Comparison of ENCODE assay signal across 8 cellular contexts in genomic region chr22:24259459-24259858, GRCh38. TPM values are rescaled to one million over a fixed set of nuclear protein-coding genes. Genes with fewer than 3 reads are reported as not detected.
A peak's percentile ranks its signal among the peaks of the same experiment; 100 is the strongest.
DNase-seq lines count a peak whose midpoint lies in the region; ATAC-seq and TF ChIP-seq lines count a peak whose summit lies in the region.
"Not testable (repeated sequence)": the region's sequence is repeated elsewhere in the genome, so short reads cannot be mapped to it uniquely, and the experiment has no call there.

No MANE protein-coding gene starts in this region.

- H3K27me3 ChIP-seq in dorsolateral prefrontal cortex; spleen (replicated peaks in 1 of 7): not testable (repeated sequence)

- DNase-seq in NCI-H1694 (lab: John Stamatoyannopoulos, UW) (peak; percentile 40), SK-MEL-5 (ENCODE audit: low read depth, low spot score) (peak; percentile 76), activated T-cell treated with anti-CD3 and anti-CD28 coated beads for 24 hours (ENCODE audit: low read depth) (peak; percentile 52), dorsolateral prefrontal cortex (peak in 5 of 10 donors; percentile 56 to 76 (median 73)), left colon (peak; percentile 67 to 74), spleen (peak; percentile 88), ureter (ENCODE audit: low spot score) (peak; percentile 79)

- TF ChIP-seq CTCF in GM12872 (IDR thresholded peaks at IDR 0.05; ENCODE audit: insufficient read depth, low read depth, low read length) = peak; percentile 40; the same call in 2 of the 3 replicates
- TF ChIP-seq CTCF in dorsolateral prefrontal cortex (IDR thresholded peaks at IDR 0.05 in 54 of 56, conservative IDR thresholded peaks at IDR 0.05 in 2 of 56; ENCODE audit: low read depth in 1 of 56, partially characterized antibody in 56 of 56) = peak in 39 of 56 donors; percentile 13 to 64 (median 35)
- peak in 9 of 11 experiments; percentile 12 to 69 (median 42) for TF ChIP-seq CTCF in spleen (IDR thresholded peaks at IDR 0.05 in 8 of 11, conservative IDR thresholded peaks at IDR 0.05 in 3 of 11)

- not testable (repeated sequence) for H3K36me3 ChIP-seq in spleen

- H3K27ac ChIP-seq in dorsolateral prefrontal cortex = not testable (repeated sequence)
- peak overlapping the region in 4 of 8 donors; percentile 23 to 52 (median 45) for H3K27ac ChIP-seq in spleen

- H3K4me1 ChIP-seq in spleen = not testable (repeated sequence)

- TF ChIP-seq POLR2A in spleen (IDR thresholded peaks at IDR 0.05) = not testable (repeated sequence)

- ATAC-seq in left colon = peak; percentile 54

- WGBS in spleen, 5 donors = 0 to 8% (median 0%) methylated on average over 4 to 9 of the region's 10 CpGs; no CpG with 5 or more reads in 1 of the 5 donors

- not testable (repeated sequence) for H3K9me3 ChIP-seq in spleen

- intact Hi-C loops in dorsolateral prefrontal cortex (cut with DNase I); left colon (cut with DNase I, micrococcal nuclease); spleen (cut with DNase I; ENCODE audit: low total_unique reads): not testable (repeated sequence)

- H3K4me3 ChIP-seq in dorsolateral prefrontal cortex, spleen: not testable (repeated sequence)

- in situ Hi-C loops in SK-MEL-5 (cut with HindIII; ENCODE audit: low pct_unique_long_range_greater_than_20kb, low sequenced_read_pairs) = not testable (repeated sequence)

RNA-seq across cellular contexts. Expression of gene SPECC1L, which starts 11.2 kb away (rescaled TPM):
- total RNA-seq in SK-MEL-5 (2014; rRNA removed; shearing (Covaris generic)) = 37.8 and 38.0 TPM in 2 replicates
- 29.8 and 38.0 TPM in 2 replicates for polyA plus RNA-seq in SK-MEL-5 (2015; cell fraction: cytosol; rRNA removed)
- polyA plus RNA-seq in SK-MEL-5 (2015; cell fraction: nucleus; rRNA removed) = 17.8 and 24.9 TPM in 2 replicates
- 100 to 1,000 TPM in 29 of 120 experiments, 10 to 100 TPM in 91; 59.5 to 136 (median 91.9) TPM for total RNA-seq in dorsolateral prefrontal cortex
- 10 to 100 TPM; 86.3 to 87.5 TPM for total RNA-seq in left colon
- 10 to 100 TPM; 37.6 to 65.4 (median 53.9) TPM for total RNA-seq in spleen
- polyA plus RNA-seq in spleen = 10 to 100 TPM in 1 of 3 donors, 1 to 10 TPM in 2; 5.0 to 14.1 (median 6.0) TPM
- total RNA-seq in ureter = 92.9 TPM

RNA-seq across cellular contexts. Expression of gene GGT5, which starts 14.6 kb away (rescaled TPM):
- total RNA-seq in SK-MEL-5 (2014; rRNA removed; shearing (Covaris generic)) = 0.13 TPM in 1 of 2 replicates, not detected in the other
- polyA plus RNA-seq in SK-MEL-5 (2015; cell fraction: cytosol; rRNA removed) = 0.05 TPM in 1 of 2 replicates, not detected in the other
- not detected in 2 replicates for polyA plus RNA-seq in SK-MEL-5 (2015; cell fraction: nucleus; rRNA removed)
- 10 to 100 TPM in 113 of 120 experiments, 1 to 10 TPM in 7; 5.9 to 50.2 (median 18.8) TPM for total RNA-seq in dorsolateral prefrontal cortex
- 1 to 10 TPM; 3.7 to 6.7 TPM for total RNA-seq in left colon
- 10 to 100 TPM in 6 of 7 donors, 1 to 10 TPM in 1; 9.5 to 47.2 (median 28.9) TPM for total RNA-seq in spleen
- polyA plus RNA-seq in spleen = 10 to 100 TPM; 24.5 to 36.4 (median 32.6) TPM
- total RNA-seq in ureter = 58.2 TPM
